ENCODE assay signal across 9 cellular contexts in genomic region chr14:68683326-68683725, GRCh38.
DNase-seq lines count a peak whose midpoint lies in the region; ATAC-seq and TF ChIP-seq lines count a peak whose summit lies in the region.
"Had no signal": no experiment of that assay in that cellular context is flagged by ENCODE, and none has a peak within 500 bp of the region (broad histone marks: within the 10 kb centered on the region; RNA-seq: fewer than 3 reads in every experiment).

No MANE protein-coding gene starts in this region.

- DNase-seq in EH (ENCODE audit: low read depth) (peak; percentile 64), SJSA1 (ENCODE audit: low read depth in 1 of 2, low spot score in 2 of 2) (no peak), esophagus squamous epithelium (lab: John Stamatoyannopoulos, UW) (no peak), prostate gland (ENCODE audit: low spot score) (no peak), superior temporal gyrus (ENCODE audit: extremely low spot score) (no peak)
- DNase-seq: NCI-H1092 had no signal

- intact Hi-C loops in esophagus squamous epithelium (cut with DNase I) (no loop called here), prostate gland (cut with DNase I) (no loop called here)

- H3K27ac ChIP-seq in SJSA1: peak overlapping the region; percentile 94
- H3K27ac ChIP-seq in esophagus squamous epithelium: peak overlapping the region; percentile 65 to 93 (median 85)
- peak overlapping the region; percentile 12 to 26 for H3K27ac ChIP-seq in prostate gland

- no peak overlapping the region for H3K4me3 ChIP-seq in SJSA1
- H3K4me3 ChIP-seq in esophagus squamous epithelium: no peak overlapping the region
- H3K4me3 ChIP-seq in prostate gland: no peak overlapping the region

- TF ChIP-seq CTCF in esophagus squamous epithelium (IDR thresholded peaks at IDR 0.05): no peak
- no peak for TF ChIP-seq CTCF in prostate gland (IDR thresholded peaks at IDR 0.05)

- H3K9me3 ChIP-seq in SJSA1 (replicated peaks): no peaks in the 10 kb centered on the region
- no peaks in the 10 kb centered on the region for H3K9me3 ChIP-seq in esophagus squamous epithelium
- no peaks in the 10 kb centered on the region for H3K9me3 ChIP-seq in prostate gland

- no peak for TF ChIP-seq POLR2A in esophagus squamous epithelium (IDR thresholded peaks at IDR 0.05)
- no peak for TF ChIP-seq POLR2A in prostate gland (IDR thresholded peaks at IDR 0.05)

- ATAC-seq in HG03196 (IDR thresholded peaks at IDR 0.05; ENCODE audit: unreplicated experiment) (no peak), GM18907 (IDR thresholded peaks at IDR 0.05; ENCODE audit: unreplicated experiment) (no peak), GM21723 (IDR thresholded peaks at IDR 0.05; ENCODE audit: unreplicated experiment) (no peak)

- H3K4me1 ChIP-seq in SJSA1 (replicated peaks) (peaks cover 57% of the 10 kb centered on the region), esophagus squamous epithelium (peaks cover 41 to 87% (median 65%) of the 10 kb centered on the region in 3 donors), prostate gland (replicated peaks) (no peaks in the 10 kb centered on the region)

- H3K36me3 ChIP-seq in SJSA1: no peaks in the 10 kb centered on the region
- H3K36me3 ChIP-seq in esophagus squamous epithelium: no peaks in the 10 kb centered on the region
- H3K36me3 ChIP-seq in prostate gland: no peaks in the 10 kb centered on the region

- H3K27me3 ChIP-seq in SJSA1 (replicated peaks) (no peaks in the 10 kb centered on the region), esophagus squamous epithelium (no peaks in the 10 kb centered on the region), prostate gland (replicated peaks; ENCODE audit: insufficient read depth) (no peaks in the 10 kb centered on the region)

- WGBS in esophagus squamous epithelium, 2 donors: 33 to 62% methylated on average over 6 to 7 of the region's 7 CpGs
- 73% methylated on average over 7 of the region's 7 CpGs for WGBS in prostate gland

Comparison
In these comparisons a context has a peak if more than half of its experiments do, and no peak if none do; other contexts are left out.
1. H3K27ac ChIP-seq: peak in every context shown above with its lines; median percentile 94 in SJSA1; 85 in esophagus squamous epithelium; 19 in prostate gland.